Comparison of ENCODE assay signal across 27 cellular contexts in genomic region chr11:47050284-47050683, GRCh38.
"Had no signal": no experiment of that assay in that cellular context is flagged by ENCODE, and none has a peak within 500 bp of the region (broad histone marks: within the 10 kb centered on the region; RNA-seq: fewer than 3 reads in every experiment).

No MANE protein-coding gene starts in this region.

- H3K36me3 ChIP-seq: colonic mucosa, esophagus squamous epithelium, gastrocnemius medialis, heart right ventricle, left lung, lower lobe of right lung had no signal

- FAIRE-seq: endometrium, islet of Langerhans, keratinocyte had no signal

- H3K27me3 ChIP-seq: colonic mucosa, esophagus squamous epithelium, gastrocnemius medialis, heart right ventricle, left lung had no signal

- H3K27me3 Mint-ChIP-seq: dendritic cell treated with granulocyte-macrophage colony-stimulating factor and Interleukin-4, amounts not matched to agents 40 ng/mL and 50 ng/mL, for 4 days; effector memory CD8-positive, alpha-beta T cell; memory B cell had no signal

- H3K27ac Mint-ChIP-seq: dendritic cell treated with granulocyte-macrophage colony-stimulating factor and Interleukin-4, amounts not matched to agents 40 ng/mL and 50 ng/mL, for 4 days; effector memory CD8-positive, alpha-beta T cell; endodermal cell; memory B cell had no signal

- ATAC-seq: effector memory CD8-positive, alpha-beta T cell; esophagus mucosa; gastrocnemius medialis; left cardiac atrium; left lung; lower lobe of right lung had no signal

- H3K9me3 ChIP-seq: colonic mucosa, esophagus squamous epithelium, gastrocnemius medialis, heart right ventricle, left lung, lower lobe of right lung had no signal

- DNase-seq: colonic mucosa; cortex of kidney; effector CD8-positive, alpha-beta T cell; effector memory CD8-positive, alpha-beta T cell; endodermal cell; erythroblast; esophagus squamous epithelium; foreskin fibroblast; foreskin melanocyte; gastrocnemius medialis; glutamatergic neuron; head of caudate nucleus; heart right ventricle; hippocampal formation; left cardiac atrium; left lung; left ventricle myocardium superior; lower lobe of right lung; mesendoderm; midbrain had no signal

- H3K27ac ChIP-seq: colonic mucosa, epithelial cell of prostate, esophagus squamous epithelium, gastrocnemius medialis, left lung, lower lobe of right lung had no signal

- H3K4me1 ChIP-seq: colonic mucosa, gastrocnemius medialis, left lung, lower lobe of right lung had no signal

- H3K4me3 ChIP-seq: colonic mucosa, esophagus squamous epithelium, gastrocnemius medialis, heart right ventricle, left lung, lower lobe of right lung had no signal

- H3K9me3 Mint-ChIP-seq: dendritic cell treated with granulocyte-macrophage colony-stimulating factor and Interleukin-4, amounts not matched to agents 40 ng/mL and 50 ng/mL, for 4 days; effector memory CD8-positive, alpha-beta T cell; endodermal cell; memory B cell had no signal

- H3K4me3 Mint-ChIP-seq: dendritic cell treated with granulocyte-macrophage colony-stimulating factor and Interleukin-4, amounts not matched to agents 40 ng/mL and 50 ng/mL, for 4 days; effector memory CD8-positive, alpha-beta T cell; endodermal cell; memory B cell had no signal
